In the genomic region with DNA sequence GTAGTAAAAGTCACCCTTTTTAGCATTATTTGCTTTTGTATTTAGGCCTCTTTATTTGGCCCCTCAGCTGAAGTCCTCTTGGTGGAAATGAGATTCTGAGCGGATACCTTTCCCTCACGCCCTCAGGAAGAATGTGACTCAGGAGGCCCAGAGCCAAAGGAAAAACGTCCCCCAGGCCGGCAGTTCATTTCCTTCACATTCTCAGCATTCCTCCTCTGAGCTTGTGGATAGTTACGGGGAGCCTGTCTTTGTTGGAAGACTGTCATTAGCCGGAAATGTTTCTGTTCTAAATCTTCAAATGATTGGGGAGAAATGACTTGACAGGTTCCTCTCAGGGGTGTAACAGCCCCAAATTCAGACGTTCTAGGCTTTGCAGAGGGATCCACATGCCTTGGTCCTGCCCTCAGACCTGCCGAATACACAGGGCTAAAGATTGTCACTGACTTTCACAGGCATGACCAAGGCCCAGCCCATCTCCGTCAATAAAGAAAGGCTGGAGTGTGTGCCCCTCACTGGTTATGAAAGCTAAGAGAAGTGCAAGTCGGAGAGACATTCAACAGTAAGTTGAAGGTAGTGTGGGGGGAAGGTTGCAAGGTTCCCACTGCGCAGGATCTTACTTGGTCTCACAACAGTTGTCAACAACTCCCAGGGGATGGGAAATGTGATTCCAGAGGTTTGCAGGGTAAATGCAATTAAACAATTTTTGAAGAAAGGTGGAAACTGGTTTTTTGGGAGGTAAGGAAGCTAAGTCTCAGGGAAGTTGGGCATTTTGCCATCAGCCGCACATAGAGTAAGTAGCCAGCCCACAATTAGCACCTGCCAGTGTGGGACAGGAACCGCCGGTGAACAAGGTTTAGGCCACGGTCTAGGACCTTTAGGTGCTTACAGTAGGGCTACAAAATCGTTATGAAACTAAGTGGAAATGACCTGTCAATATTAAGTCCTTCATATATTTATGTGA, we compare ENCODE assay signal across 9 cellular contexts. TPM values are rescaled to one million over a fixed set of nuclear protein-coding genes. Genes with fewer than 3 reads are reported as not detected.
A peak's percentile ranks its signal among the peaks of the same experiment; 100 is the strongest.
DNase-seq lines count a peak whose midpoint lies in the region; ATAC-seq and TF ChIP-seq lines count a peak whose summit lies in the region.
"Had no signal": no experiment of that assay in that cellular context is flagged by ENCODE, and none has a peak within 500 bp of the region (broad histone marks: within the 10 kb centered on the region; RNA-seq: fewer than 3 reads in every experiment).

No MANE protein-coding gene starts in this region.

- H3K9me3 ChIP-seq in HUES48 (ENCODE audit: control insufficient read depth, insufficient read depth, low read length) (no peaks in the 10 kb centered on the region), breast epithelium (no peaks in the 10 kb centered on the region), tibial nerve (no peaks in the 10 kb centered on the region)

- peaks cover 45% of the 10 kb centered on the region for H3K36me3 ChIP-seq in HUES48 (ENCODE audit: control insufficient read depth, insufficient read depth, low read length)
- peaks cover 4% of the 10 kb centered on the region for H3K36me3 ChIP-seq in breast epithelium
- no peaks in the 10 kb centered on the region for H3K36me3 ChIP-seq in kidney epithelial cell (ENCODE audit: control insufficient read depth, insufficient read depth, low read length)
- H3K36me3 ChIP-seq in tibial nerve = peaks cover 0 to 8% (median 0%) of the 10 kb centered on the region in 3 donors

- TF ChIP-seq EP300 in tibial nerve (IDR thresholded peaks at IDR 0.05) = peak in 1 of 2 donors; percentile 13

- WGBS in tibial nerve, 2 donors = 49 to 50% methylated on average over 16 of the region's 16 CpGs

- TF ChIP-seq POLR2A in breast epithelium (IDR thresholded peaks at IDR 0.05) (no peak), tibial nerve (IDR thresholded peaks at IDR 0.05) (no peak)

- H3K27ac ChIP-seq in HUES48 (ENCODE audit: low read depth, low read length) = peak overlapping the region; percentile 85
- peak overlapping the region; percentile 83 to 87 for H3K27ac ChIP-seq in breast epithelium
- peak overlapping the region in 3 of 4 donors; percentile 15 to 70 (median 68) for H3K27ac ChIP-seq in tibial nerve

- DNase-seq in breast epithelium (ENCODE audit: low spot score in 2 of 2) = peak in 1 of 2 donors; percentile 76
- peak; percentile 70 for DNase-seq in kidney epithelial cell (ENCODE audit: low read depth)
- no peak for DNase-seq in tibial nerve (ENCODE audit: low spot score in 2 of 2)
- DNase-seq: hypothalamus, NCI-H1092 had no signal

- H3K27me3 ChIP-seq in HUES48 (ENCODE audit: control insufficient read depth, insufficient read depth, low read length) = no peaks in the 10 kb centered on the region
- H3K27me3 ChIP-seq in breast epithelium = no peaks in the 10 kb centered on the region
- no peaks in the 10 kb centered on the region for H3K27me3 ChIP-seq in kidney epithelial cell (ENCODE audit: control insufficient read depth, insufficient read depth, low read length)
- H3K27me3 ChIP-seq in tibial nerve = no peaks in the 10 kb centered on the region

- TF ChIP-seq CTCF in breast epithelium (IDR thresholded peaks at IDR 0.05) (no peak), kidney epithelial cell (IDR thresholded peaks at IDR 0.05; ENCODE audit: insufficient read depth, low read length, poor library complexity, severe bottlenecking) (no peak), tibial nerve (IDR thresholded peaks at IDR 0.05) (no peak)

- peaks cover 23% of the 10 kb centered on the region for H3K4me1 ChIP-seq in HUES48 (ENCODE audit: control insufficient read depth, insufficient read depth, low read length)
- peaks cover 0 to 14% of the 10 kb centered on the region in 2 donors for H3K4me1 ChIP-seq in breast epithelium
- H3K4me1 ChIP-seq in tibial nerve = peaks cover 0 to 27% (median 4%) of the 10 kb centered on the region in 4 donors

- intact Hi-C loops in breast epithelium (cut with DNase I; ENCODE audit: low total_unique reads) = no loop called here

- H3K4me3 ChIP-seq in HUES48 (ENCODE audit: low read depth, low read length) (no peak overlapping the region), breast epithelium (no peak overlapping the region), kidney epithelial cell (ENCODE audit: low read depth, low read length) (no peak overlapping the region), tibial nerve (no peak overlapping the region)

- no peak for ATAC-seq in activated CD4-positive, CD25-positive, alpha-beta regulatory T cell treated with anti-CD3 and anti-CD28 coated beads, Interleukin-2, amount 50 U/mL, for 24 hours
- ATAC-seq in GM21423 (IDR thresholded peaks at IDR 0.05; ENCODE audit: unreplicated experiment) = no peak
- no peak for ATAC-seq in GM19455 (IDR thresholded peaks at IDR 0.05; ENCODE audit: unreplicated experiment)

- 0 out of 2 replicates have a peak overlapping the region, but pooled peaks have one; percentile 23 for H3K9ac ChIP-seq in HUES48 (ENCODE audit: low read depth, low read length)

RNA-seq across cellular contexts. Expression of a gene that starts 39.7 kb away (rescaled TPM):
- total RNA-seq in breast epithelium = 10 to 100 TPM; 12.1 to 23.0 (median 16.7) TPM
- total RNA-seq in kidney epithelial cell = 0.21 and 0.27 TPM in 2 replicates
- total RNA-seq in tibial nerve = 1 to 10 TPM in 3 of 4 donors, under 1 TPM in 1; 0.98 to 9.3 (median 2.7) TPM
